ENCODE assay signal across 15 cellular contexts in the genomic region with DNA sequence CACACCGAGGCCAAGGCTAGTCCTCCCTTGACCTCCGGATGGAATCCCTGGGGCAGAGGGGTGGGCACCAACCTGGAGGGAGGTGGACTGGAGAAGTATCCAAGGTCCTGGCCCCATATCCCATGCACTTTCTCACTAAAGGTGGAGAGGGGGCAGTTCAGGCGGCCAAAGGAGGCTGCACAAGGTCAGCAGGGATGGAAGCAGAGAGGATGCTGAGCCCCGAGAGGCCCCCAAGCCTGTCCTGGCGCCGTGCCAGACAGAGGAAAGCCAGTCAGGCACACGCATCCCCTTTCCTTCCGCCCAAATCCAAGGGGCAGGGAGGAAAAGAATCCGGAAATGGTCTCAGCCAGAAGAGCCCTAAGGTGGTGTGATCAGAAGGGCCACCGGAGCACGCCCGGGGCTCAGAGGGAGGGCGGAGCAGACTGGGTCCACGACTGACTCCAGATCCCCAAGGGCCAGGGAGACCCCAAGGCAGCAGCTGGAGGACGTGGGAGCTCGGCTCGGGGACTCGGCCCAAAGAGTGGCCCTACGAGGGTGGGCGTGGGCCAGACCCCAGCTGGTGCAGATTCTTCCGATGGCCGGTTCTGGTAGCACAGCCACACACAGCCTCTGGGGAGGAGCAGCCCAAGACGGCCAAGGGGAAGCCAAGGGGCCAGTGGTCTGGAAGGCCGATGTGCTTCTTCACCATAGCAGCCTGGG.
A peak's percentile ranks its signal among the peaks of the same experiment; 100 is the strongest.
DNase-seq lines count a peak whose midpoint lies in the region; FAIRE-seq and TF ChIP-seq lines count a peak whose summit lies in the region.
"Had no signal": no experiment of that assay in that cellular context is flagged by ENCODE, and none has a peak within 500 bp of the region (broad histone marks: within the 10 kb centered on the region; RNA-seq: fewer than 3 reads in every experiment).

No MANE protein-coding gene starts in this region.

- intact Hi-C loops in stomach (cut with DNase I; ENCODE audit: low total_unique reads): loop anchor here (5.0 kb wide), 1 partner anchor 78 kb away; no protein-coding TSS in a partner anchor

- H3K27ac ChIP-seq in HUES6 (ENCODE audit: low read depth, low read length): no peak overlapping the region
- peak overlapping the region in 4 of 5 donors; percentile 47 to 68 (median 62) for H3K27ac ChIP-seq in stomach
- peak overlapping the region in 1 of 2 donors; percentile 41 for H3K27ac ChIP-seq in small intestine (ENCODE audit: low read depth in 1 of 2, low read length in 1 of 2)
- H3K27ac ChIP-seq: brain microvascular endothelial cell had no signal

- no peak for TF ChIP-seq EP300 in stomach (IDR thresholded peaks at IDR 0.05)

- H3K9me3 ChIP-seq in HUES6 (ENCODE audit: control insufficient read depth, insufficient read depth, low read depth, low read length) (no peaks in the 10 kb centered on the region), stomach (no peaks in the 10 kb centered on the region), small intestine (ENCODE audit: control insufficient read depth, low read depth) (no peaks in the 10 kb centered on the region)

- H3K27me3 ChIP-seq in HUES6 (ENCODE audit: control insufficient read depth, insufficient read depth, low read length) (no peaks in the 10 kb centered on the region), stomach (no peaks in the 10 kb centered on the region), small intestine (ENCODE audit: control insufficient read depth in 2 of 2, insufficient read depth in 2 of 2, low read length in 2 of 2) (no peaks in the 10 kb centered on the region)
- H3K27me3 ChIP-seq: brain microvascular endothelial cell had no signal

- H3K36me3 ChIP-seq in HUES6 (ENCODE audit: control insufficient read depth, insufficient read depth, low read length) (peaks cover 43% of the 10 kb centered on the region), stomach (peaks cover 21 to 66% (median 62%) of the 10 kb centered on the region in 4 donors), small intestine (ENCODE audit: control insufficient read depth in 2 of 2, insufficient read depth in 2 of 2, low read length in 2 of 2) (peaks cover 5 to 6% of the 10 kb centered on the region in 2 donors)

- peak; percentile 65 for DNase-seq in dermis blood vessel endothelial cell
- peak; percentile 29 to 54 for DNase-seq in lung microvascular endothelial cell (ENCODE audit: low read depth in 2 of 2)
- no peak for DNase-seq in stomach
- no peak for DNase-seq in middle frontal gyrus (ENCODE audit: extremely low spot score, low spot score)
- DNase-seq in small intestine: no peak
- DNase-seq in SIG-M5 (lab: John Stamatoyannopoulos, UW): no peak
- DNase-seq: activated CD4-positive, alpha-beta T cell treated with anti-CD3 and anti-CD28 coated beads, Interleukin-2, amount 10 ng/mL, durations not matched to agents 7 days and 5 days; activated naive CD4-positive, alpha-beta T cell treated with anti-CD3 and anti-CD28 coated beads, Interleukin-2, amount 50 U/mL, for 16 hours; brain microvascular endothelial cell; effector memory CD8-positive, alpha-beta T cell; foreskin melanocyte; NCI-H146; NCI-H524; PC-3 had no signal

- H3K4me1 ChIP-seq in HUES6 (ENCODE audit: control insufficient read depth, insufficient read depth, low read length) (peaks cover 14% of the 10 kb centered on the region), stomach (peaks cover 49 to 84% (median 75%) of the 10 kb centered on the region in 4 donors), small intestine (ENCODE audit: control insufficient read depth in 2 of 2, insufficient read depth in 1 of 2, low read depth in 1 of 2, low read length in 1 of 2) (no peaks in the 10 kb centered on the region)

- FAIRE-seq in small intestine (lab: Jason Lieb, UNC): no peak

- H3K4me3 ChIP-seq in HUES6 (ENCODE audit: low read depth, low read length) (no peak overlapping the region), stomach (no peak overlapping the region), small intestine (ENCODE audit: low read depth in 1 of 2, low read length in 2 of 2) (no peak overlapping the region)

- TF ChIP-seq CTCF in stomach (IDR thresholded peaks at IDR 0.05): no peak

- no peak for TF ChIP-seq POLR2A in stomach (IDR thresholded peaks at IDR 0.05)

- WGBS in stomach, 5 donors: 56 to 75% (median 69%) methylated on average over 22 to 24 of the region's 24 CpGs
- WGBS in small intestine, 3 donors: 66 to 84% (median 80%) methylated on average over 22 to 24 of the region's 24 CpGs

- H3K9ac ChIP-seq in HUES6 (ENCODE audit: low read length): peak overlapping the region; percentile 3

Comparison
In these comparisons a context has a peak if more than half of its experiments do, and no peak if none do; other contexts are left out.
1. DNase-seq: peak in dermis blood vessel endothelial cell (single experiment) and lung microvascular endothelial cell (2 of 2); none in stomach (single experiment), middle frontal gyrus (single experiment), small intestine (single experiment) and SIG-M5 (single experiment).